In genomic region chr12:100793182-100793581, GRCh38 we compare ENCODE assay signal across 23 cellular contexts. TPM values are rescaled to one million over a fixed set of nuclear protein-coding genes. Genes with fewer than 3 reads are reported as not detected.
DNase-seq lines count a peak whose midpoint lies in the region; ATAC-seq and TF ChIP-seq lines count a peak whose summit lies in the region.
"Had no signal": no experiment of that assay in that cellular context is flagged by ENCODE, and none has a peak within 500 bp of the region (broad histone marks: within the 10 kb centered on the region; RNA-seq: fewer than 3 reads in every experiment).

No MANE protein-coding gene starts in this region.

- no peak overlapping the region for H3K27ac Mint-ChIP-seq in HFFc6
- H3K27ac Mint-ChIP-seq: activated CD4-positive, alpha-beta T cell treated with anti-CD3 and anti-CD28 coated beads, Interleukin-2, amount 10 ng/mL, durations not matched to agents 7 days and 5 days; activated naive CD8-positive, alpha-beta T cell treated with anti-CD3 and anti-CD28 coated beads, Interleukin-2, amount 10 ng/mL, durations not matched to agents 7 days and 5 days; immature natural killer cell; mesothelial cell of epicardium had no signal

- DNase-seq in AG04449 (ENCODE audit: low read depth, low spot score), result peak; percentile 3
- DNase-seq in HFFc6, result peak; percentile 15
- DNase-seq in astrocyte of the hippocampus (ENCODE audit: low read depth, low spot score), result peak; percentile 68
- DNase-seq in iris pigment epithelial cell (ENCODE audit: low read depth), result peak; percentile 65
- no peak for DNase-seq in KBM-7
- no peak for DNase-seq in activated CD4-positive, CD25-positive, alpha-beta regulatory T cell treated with anti-CD3 and anti-CD28 coated beads, Interleukin-2, amount 50 U/mL, for 72 hours
- DNase-seq in sciatic nerve (ENCODE audit: low spot score), result no peak
- no peak for DNase-seq in prostate gland (ENCODE audit: low spot score)
- DNase-seq: activated CD4-positive, alpha-beta T cell treated with anti-CD3 and anti-CD28 coated beads, Interleukin-2, amount 10 ng/mL, durations not matched to agents 7 days and 5 days; activated naive CD8-positive, alpha-beta T cell treated with anti-CD3 and anti-CD28 coated beads, Interleukin-2, amount 10 ng/mL, durations not matched to agents 7 days and 5 days; activated T-cell treated with anti-CD3 and anti-CD28 coated beads, Interleukin-2, amount 50 U/mL, for 1 hour; cerebellar nuclear complex; glutamatergic neuron; immature natural killer cell; NCI-H1436; NK-92 treated with Interleukin-12 subunit alpha and Interleukin-12 subunit beta, amount 100 ng/mL, for 24 hours; Right ventricle myocardium superior; sigmoid colon; stimulated activated CD4-positive, alpha-beta T cell treated with anti-CD3 and anti-CD28 coated beads, Interleukin-4, amount 100 ng/mL, for 4 hours; transverse colon had no signal

- H3K36me3 Mint-ChIP-seq in HFFc6 (ENCODE audit: low read depth), result no peaks in the 10 kb centered on the region
- H3K36me3 Mint-ChIP-seq: activated naive CD8-positive, alpha-beta T cell treated with anti-CD3 and anti-CD28 coated beads, Interleukin-2, amount 10 ng/mL, durations not matched to agents 7 days and 5 days; immature natural killer cell; mesothelial cell of epicardium had no signal

- in situ Hi-C loops in KBM-7 (cut with MboI; ENCODE audit: low pct_unique_long_range_greater_than_20kb, low sequenced_read_pairs), result no loop called here

- H3K4me1 ChIP-seq in prostate gland (replicated peaks), result no peaks in the 10 kb centered on the region
- H3K4me1 ChIP-seq: A549, transverse colon had no signal

- POLR2A ChIA-PET in AG04449 (lab: Yijun Ruan, JAX), result no interaction called here

- peaks cover 1% of the 10 kb centered on the region for H3K27me3 Mint-ChIP-seq in HFFc6 (ENCODE audit: insufficient read depth)

- 11% methylated on average over 2 of the region's 2 CpGs for WGBS in prostate gland

- H3K9me3 ChIP-seq in prostate gland, result no peaks in the 10 kb centered on the region
- H3K9me3 ChIP-seq: A549, neutrophil, sigmoid colon, transverse colon had no signal

- CTCF ChIA-PET in AG04449 (lab: Yijun Ruan, JAX), result no interaction called here

- H3K4me3 Mint-ChIP-seq in HFFc6, result no peak overlapping the region
- H3K4me3 Mint-ChIP-seq: activated CD4-positive, alpha-beta T cell treated with anti-CD3 and anti-CD28 coated beads, Interleukin-2, amount 10 ng/mL, durations not matched to agents 7 days and 5 days; activated naive CD8-positive, alpha-beta T cell treated with anti-CD3 and anti-CD28 coated beads, Interleukin-2, amount 10 ng/mL, durations not matched to agents 7 days and 5 days; immature natural killer cell; mesothelial cell of epicardium had no signal

- H3K27me3 ChIP-seq in prostate gland (replicated peaks; ENCODE audit: insufficient read depth), result no peaks in the 10 kb centered on the region
- H3K27me3 ChIP-seq: sigmoid colon had no signal

- no peaks in the 10 kb centered on the region for H3K4me1 Mint-ChIP-seq in HFFc6 (ENCODE audit: low read depth)
- H3K4me1 Mint-ChIP-seq: activated CD4-positive, alpha-beta T cell treated with anti-CD3 and anti-CD28 coated beads, Interleukin-2, amount 10 ng/mL, durations not matched to agents 7 days and 5 days; activated naive CD8-positive, alpha-beta T cell treated with anti-CD3 and anti-CD28 coated beads, Interleukin-2, amount 10 ng/mL, durations not matched to agents 7 days and 5 days; immature natural killer cell had no signal

- H3K4me3 ChIP-seq in AG04449 (ENCODE audit: low read depth, low read length), result no peak overlapping the region
- no peak overlapping the region for H3K4me3 ChIP-seq in prostate gland
- H3K4me3 ChIP-seq: A549, sigmoid colon, transverse colon had no signal

- H3K36me3 ChIP-seq in prostate gland, result no peaks in the 10 kb centered on the region
- H3K36me3 ChIP-seq: neutrophil, sigmoid colon, transverse colon had no signal

- peaks cover 20% of the 10 kb centered on the region for H3K9me3 Mint-ChIP-seq in HFFc6
- H3K9me3 Mint-ChIP-seq: activated CD4-positive, alpha-beta T cell treated with anti-CD3 and anti-CD28 coated beads, Interleukin-2, amount 10 ng/mL, durations not matched to agents 7 days and 5 days; activated naive CD8-positive, alpha-beta T cell treated with anti-CD3 and anti-CD28 coated beads, Interleukin-2, amount 10 ng/mL, durations not matched to agents 7 days and 5 days had no signal

- intact Hi-C loops in sciatic nerve (cut with DNase I), result no loop called here
- intact Hi-C loops in prostate gland (cut with DNase I), result no loop called here

- no peak for TF ChIP-seq CTCF in AG04449 (IDR thresholded peaks at IDR 0.05; ENCODE audit: insufficient read depth, low read length, missing control alignments)
- no peak for TF ChIP-seq CTCF in HFFc6 (IDR thresholded peaks at IDR 0.05)
- no peak for TF ChIP-seq CTCF in prostate gland (IDR thresholded peaks at IDR 0.05)

- TF ChIP-seq POLR2A in prostate gland (IDR thresholded peaks at IDR 0.05), result no peak

- no peak overlapping the region for H3K27ac ChIP-seq in prostate gland
- H3K27ac ChIP-seq: A549, neutrophil, transverse colon had no signal

- no peak for ATAC-seq in sciatic nerve
- ATAC-seq: A549 had no signal

RNA-seq across cellular contexts. Expression of gene ANO4, which starts 1.4 kb away (rescaled TPM):
- not detected for total RNA-seq in HFFc6 (2021; fragmentation: NEBNext Ultra II Directional; extraction: Animal tissue kit (Norgen Biotek cat#: 25700))
- total RNA-seq in sciatic nerve, result 1.7 TPM
- 1 to 10 TPM; 7.2 to 8.5 TPM for total RNA-seq in prostate gland
- total RNA-seq: activated CD4-positive, alpha-beta T cell treated with anti-CD3 and anti-CD28 coated beads, Interleukin-2, amount 10 ng/mL, durations not matched to agents 7 days and 5 days; activated naive CD8-positive, alpha-beta T cell treated with anti-CD3 and anti-CD28 coated beads, Interleukin-2, amount 10 ng/mL, durations not matched to agents 7 days and 5 days; Right ventricle myocardium superior had no signal

Comparison
In these comparisons a context has a peak if more than half of its experiments do, and no peak if none do; other contexts are left out.
1. DNase-seq: peak in AG04449 (single experiment), HFFc6 (single experiment), astrocyte of the hippocampus (single experiment) and iris pigment epithelial cell (single experiment); none in KBM-7 (single experiment), activated CD4-positive, CD25-positive, alpha-beta regulatory T cell treated with anti-CD3 and anti-CD28 coated beads, Interleukin-2, amount 50 U/mL, for 72 hours (single experiment), sciatic nerve (single experiment) and prostate gland (single experiment).